Comparison of ENCODE assay signal across 8 cellular contexts in the genomic region with DNA sequence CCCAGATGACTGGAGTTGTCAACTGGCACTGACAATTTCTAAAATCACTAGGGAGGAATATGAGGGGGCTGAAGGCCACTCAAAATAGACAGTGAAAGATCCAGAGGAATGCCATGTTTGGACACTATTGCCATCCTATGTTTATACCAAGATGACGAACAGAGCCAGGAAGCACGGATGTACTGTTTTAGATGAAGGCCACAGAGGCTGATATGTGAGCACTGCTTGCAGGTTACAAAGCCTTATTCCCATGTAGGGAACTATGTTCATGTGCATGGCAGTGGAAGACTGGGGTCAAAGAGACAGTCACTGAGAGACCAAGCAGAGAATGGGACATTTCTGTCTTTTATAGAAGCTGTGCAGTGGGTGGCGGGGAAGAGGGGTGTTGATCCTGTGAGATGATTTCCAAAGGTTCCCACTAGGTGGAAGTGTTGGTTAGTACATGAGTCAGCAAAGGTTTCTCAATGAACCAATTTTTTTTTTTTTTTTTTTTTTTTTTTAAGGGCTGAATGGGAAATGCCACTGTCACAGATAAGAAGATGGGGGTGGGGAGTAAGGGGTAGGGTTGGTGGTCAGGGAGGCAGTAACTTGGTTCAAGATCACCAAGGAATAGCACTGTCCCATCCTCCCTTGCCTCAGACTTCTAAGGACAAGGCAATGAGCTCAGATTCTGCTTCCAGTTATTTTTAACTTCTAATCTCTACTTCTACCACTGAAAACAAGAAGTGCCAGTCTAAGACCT. TPM values are rescaled to one million over a fixed set of nuclear protein-coding genes. Genes with fewer than 3 reads are reported as not detected.
DNase-seq lines count a peak whose midpoint lies in the region; ATAC-seq, FAIRE-seq and TF ChIP-seq lines count a peak whose summit lies in the region.

No MANE protein-coding gene starts in this region.

- H3K4ac ChIP-seq in H9 (ENCODE audit: low read depth, low read length): no peak overlapping the region

- BruUV-seq in HepG2 (replicated peaks; lab: Mats Ljungman, UMichigan): no TSS peak

- CTCF ChIA-PET in HepG2 (lab: Yijun Ruan, JAX; ENCODE audit: low intra/inter-chr PET ratio, low total read pairs): interaction anchor here (0.7 to 3.4 kb wide), 2 partner anchors 116 to 328 kb away, joined by 3 to 35 read pairs; no protein-coding TSS in a partner anchor

- H3K23me2 ChIP-seq in H9 (ENCODE audit: insufficient read length, low read depth, low read length, poor library complexity, severe bottlenecking): no peaks in the 10 kb centered on the region

- intact Hi-C loops in HepG2 (cut with micrococcal nuclease; ENCODE audit: unreplicated experiment) (loop anchor here (5.0 kb wide), 1 partner anchor 606 kb away; the partner anchor contains the start of gene LRFN2), aorta (cut with DNase I) (loop anchor here (2.0 to 5.0 kb wide), 4 partner anchors 328 to 1046 kb away; partner anchors contain the start of gene LRFN2 (in 1 of the 2))

- H3K23ac ChIP-seq in H9 (ENCODE audit: insufficient read length, low read depth, low read length): no peak overlapping the region

- H3K27ac Mint-ChIP-seq in H9: peak overlapping the region in 1 of 3 experiments; percentile 8; a peak in 1 of 7 replicates

- H3K36me3 ChIP-seq in HepG2 (replicated peaks in 1 of 2; ENCODE audit: control insufficient read depth in 1 of 2, insufficient read depth in 2 of 2, low read length in 2 of 2): no peaks in the 10 kb centered on the region
- no peaks in the 10 kb centered on the region for H3K36me3 ChIP-seq in aorta (ENCODE audit: control insufficient read depth in 1 of 2, insufficient read depth in 2 of 2, low read length in 1 of 2)

- H4K20me1 ChIP-seq in H9 (ENCODE audit: control insufficient read depth, insufficient read depth, insufficient read length) (no peaks in the 10 kb centered on the region), HepG2 (ENCODE audit: insufficient read depth, low read length) (no peaks in the 10 kb centered on the region)

- H3K4me3 Mint-ChIP-seq in H9: no peak overlapping the region

- no peaks in the 10 kb centered on the region for H3K79me2 ChIP-seq in H9 (ENCODE audit: insufficient read depth, low read length)
- H3K79me2 ChIP-seq in HepG2 (ENCODE audit: insufficient read depth, low read length): no peaks in the 10 kb centered on the region

- H3K4me2 ChIP-seq in H9 (ENCODE audit: insufficient read depth, insufficient read length, low read length) (no peak overlapping the region), HepG2 (ENCODE audit: low read depth, low read length) (no peak overlapping the region)

- peaks cover 7 to 8% of the 10 kb centered on the region in 2 experiments for H3K4me1 Mint-ChIP-seq in H9

- H4K8ac ChIP-seq in H9 (replicated peaks; ENCODE audit: insufficient read length, low read depth, low read length): no peak overlapping the region

- no peak overlapping the region for H3K4me3 ChIP-seq in choroid plexus epithelial cell (ENCODE audit: low read depth, low read length)
- no peak overlapping the region for H3K4me3 ChIP-seq in HepG2 (replicated peaks in 1 of 3; ENCODE audit: insufficient read depth in 1 of 3, low read depth in 2 of 3, low read length in 3 of 3)
- no peak overlapping the region for H3K4me3 ChIP-seq in aorta (ENCODE audit: low read length in 2 of 2)

- H3K27me3 ChIP-seq in H9 (ENCODE audit: insufficient read depth, low read length) (no peaks in the 10 kb centered on the region), HepG2 (ENCODE audit: control insufficient read depth in 1 of 2, insufficient read depth in 2 of 2, low read length in 2 of 2) (no peaks in the 10 kb centered on the region), aorta (ENCODE audit: control insufficient read depth in 1 of 2, insufficient read depth in 2 of 2, low read length in 1 of 2) (no peaks in the 10 kb centered on the region)

- no peak overlapping the region for H2BK12ac ChIP-seq in H9 (ENCODE audit: insufficient read length, low read depth, low read length)

- H3K27ac ChIP-seq in H9 (ENCODE audit: insufficient read length, low read depth, low read length): no peak overlapping the region
- H3K27ac ChIP-seq in HepG2 (ENCODE audit: extremely low read length, insufficient read depth, low read length): no peak overlapping the region
- H3K27ac ChIP-seq in aorta (ENCODE audit: low read depth in 1 of 2, low read length in 2 of 2): no peak overlapping the region

- H3K9ac ChIP-seq in H9 (ENCODE audit: extremely low read depth, insufficient read length, low read length) (no peak overlapping the region), HepG2 (ENCODE audit: insufficient read depth, low read depth, low read length) (no peak overlapping the region)

- TF ChIP-seq RAD21 in HepG2 (CRISPR knock-in tag; IDR thresholded peaks at IDR 0.05): no peak

- TF ChIP-seq EP300 in HepG2 (IDR thresholded peaks at IDR 0.05; ENCODE audit: low read depth in 2 of 2, low read length in 2 of 2) (no peak), HepG2 (CRISPR knock-in tag; IDR thresholded peaks at IDR 0.05; ENCODE audit: borderline replicate concordance) (no peak)

- H3K9me3 Mint-ChIP-seq in H9: peaks cover 0 to 3% of the 10 kb centered on the region in 2 experiments; a peak in 3 of 5 replicates

- POLR2A ChIA-PET in HepG2 (lab: Yijun Ruan, JAX): no interaction called here

- peak; percentile 33 for DNase-seq in COR-L47 (lab: John Stamatoyannopoulos, UW)
- peak; percentile 41 for DNase-seq in H9
- DNase-seq in NCI-H82 (lab: John Stamatoyannopoulos, UW): peak; percentile 79
- peak; percentile 82 for DNase-seq in choroid plexus epithelial cell (ENCODE audit: low read depth)
- DNase-seq in HepG2 (ENCODE audit: low spot score): peak; percentile 52
- DNase-seq in aorta: no peak
- no peak for DNase-seq in OCI-M2 (lab: John Stamatoyannopoulos, UW; ENCODE audit: unreplicated experiment)
- no peak for DNase-seq in activated CD4-positive, alpha-beta T cell treated with anti-CD3 and anti-CD28 coated beads for 4 hours

- H3K9me3 ChIP-seq in H9 (ENCODE audit: control insufficient read depth, low read depth, low read length): no peaks in the 10 kb centered on the region
- H3K9me3 ChIP-seq in HepG2 (ENCODE audit: low read length): no peaks in the 10 kb centered on the region
- no peaks in the 10 kb centered on the region for H3K9me3 ChIP-seq in aorta (ENCODE audit: control insufficient read depth, low read length)

- no CpG with 5 or more reads among the region's 3 CpGs for WGBS in H9 (ENCODE audit: extremely low coverage, insufficient read length, low lambda C conversion rate)
- WGBS in HepG2 (ENCODE audit: low lambda C conversion rate): 54% methylated on average over 3 of the region's 3 CpGs
- 24 to 30% methylated on average over 3 of the region's 3 CpGs for WGBS in aorta, 2 donors

- H2AFZ ChIP-seq in H9 (ENCODE audit: low read length): no peak overlapping the region
- H2AFZ ChIP-seq in HepG2 (ENCODE audit: low read length): no peak overlapping the region

- H3K18ac ChIP-seq in H9 (ENCODE audit: insufficient read length, low read depth, low read length): no peak overlapping the region

- TF ChIP-seq CTCF in H9 (conservative IDR thresholded peaks at IDR 0.05) (peak; percentile 71), choroid plexus epithelial cell (conservative IDR thresholded peaks at IDR 0.05; ENCODE audit: low read depth, low read length) (peak; percentile 68), HepG2 (CRISPR knock-in tag; IDR thresholded peaks at IDR 0.05) (peak; percentile 70)

- ATAC-seq in HepG2: peak; percentile 91
- ATAC-seq in aorta (ENCODE audit: low FRiP score): peak; percentile 89

- H3K14ac ChIP-seq in H9 (ENCODE audit: insufficient read depth, low read length): no peak overlapping the region

- H3T11ph ChIP-seq in H9 (ENCODE audit: low read length): no peak overlapping the region

- H2AK5ac ChIP-seq in H9 (ENCODE audit: insufficient read length, low read length): no peak overlapping the region

- H2BK20ac ChIP-seq in H9 (ENCODE audit: low read depth, low read length, poor library complexity, severe bottlenecking): no peak overlapping the region

- H2BK15ac ChIP-seq in H9 (ENCODE audit: low read depth, low read length): no peak overlapping the region

- TF ChIP-seq POLR2A in HepG2 (IDR thresholded peaks at IDR 0.05; ENCODE audit: insufficient read depth in 1 of 2, low read depth in 2 of 2, low read length in 2 of 2): no peak

- H3K36me3 Mint-ChIP-seq in H9 (ENCODE audit: insufficient read depth in 1 of 3, low read depth in 3 of 3): peaks cover 0 to 3% (median 0%) of the 10 kb centered on the region in 3 experiments; a peak in 1 of 7 replicates

- no peak overlapping the region for H4K5ac ChIP-seq in H9 (ENCODE audit: insufficient read length, low read depth, low read length)

- H3K79me1 ChIP-seq in H9 (ENCODE audit: insufficient read depth, low read depth, low read length, poor library complexity, severe bottlenecking): no peaks in the 10 kb centered on the region

- peak; percentile 39 for FAIRE-seq in HepG2 (lab: Jason Lieb, UNC)

- in situ Hi-C loops in HepG2 (cut with HindIII; ENCODE audit: extremely low pct_ligation_motif_present, low pct_unique_long_range_greater_than_20kb): loop anchor here (5.0 to 25.0 kb wide), 2 partner anchors 331 to 856 kb away; no protein-coding TSS in a partner anchor

- H4K91ac ChIP-seq in H9 (ENCODE audit: insufficient read length, low read depth, low read length): no peak overlapping the region

- H2BK5ac ChIP-seq in H9 (ENCODE audit: insufficient read length, low read length): no peak overlapping the region

- no peak overlapping the region for H2BK120ac ChIP-seq in H9 (ENCODE audit: low read depth, low read length, poor library complexity, severe bottlenecking)

- H3K56ac ChIP-seq in H9 (ENCODE audit: insufficient read length, low read depth, low read length): no peak overlapping the region

- H3K4me1 ChIP-seq in H9 (ENCODE audit: insufficient read depth, low read length): no peaks in the 10 kb centered on the region; the same call in 1 of the 2 replicates
- H3K4me1 ChIP-seq in HepG2 (ENCODE audit: insufficient read depth, low read length): no peaks in the 10 kb centered on the region
- no peaks in the 10 kb centered on the region for H3K4me1 ChIP-seq in aorta (ENCODE audit: control insufficient read depth in 1 of 2, insufficient read depth in 2 of 2, low read length in 2 of 2)

- H3K27me3 Mint-ChIP-seq in H9 (ENCODE audit: low read depth): peaks cover 6% of the 10 kb centered on the region

RNA-seq across cellular contexts. Expression of gene MOCS1, which starts 46.7 kb away (rescaled TPM):
- total RNA-seq in H9 (2021): 14.0 and 15.2 TPM in 2 replicates
- total RNA-seq in HepG2 (2016; rRNA removed; fragmentation: Illumina TruSeq; extraction: Trizol): 10.5 and 11.7 TPM in 2 replicates
- 2.9 and 3.3 TPM in 2 replicates for total RNA-seq in HepG2 (2016; cell fraction: cytosol; rRNA removed; fragmentation: Illumina TruSeq; extraction: Trizol; ENCODE audit: low read depth)
- total RNA-seq in HepG2 (2016; cell fraction: insoluble cytoplasmic fraction; rRNA removed; fragmentation: Illumina TruSeq; extraction: Trizol): 8.7 and 11.7 TPM in 2 replicates
- total RNA-seq in HepG2 (2016; cell fraction: membrane; rRNA removed; fragmentation: Illumina TruSeq; extraction: Trizol): 7.8 and 10.3 TPM in 2 replicates
- total RNA-seq in HepG2 (2016; cell fraction: nucleus; rRNA removed; fragmentation: Illumina TruSeq; extraction: Trizol): 8.7 and 10.3 TPM in 2 replicates
- polyA plus RNA-seq in HepG2 (2011; rRNA removed): 5.3 and 5.9 TPM in 2 replicates
- 6.1 and 6.2 TPM in 2 replicates for polyA plus RNA-seq in HepG2 (2011; cell fraction: cytosol; rRNA removed)
- polyA plus RNA-seq in HepG2 (2011; cell fraction: nucleus; rRNA removed): 5.8 and 6.7 TPM in 2 replicates
- polyA plus RNA-seq in HepG2 (2012): 4.5 and 5.8 TPM in 2 replicates
- polyA plus RNA-seq in HepG2 (2016; cell fraction: cytosol; fragmentation: Illumina TruSeq; extraction: Trizol; ENCODE audit: low read depth): 3.0 and 4.0 TPM in 2 replicates
- 7.4 and 8.9 TPM in 2 replicates for polyA plus RNA-seq in HepG2 (2016; cell fraction: insoluble cytoplasmic fraction; fragmentation: Illumina TruSeq; extraction: Trizol; ENCODE audit: low read depth)
- 7.4 and 7.7 TPM in 2 replicates for polyA plus RNA-seq in HepG2 (2016; cell fraction: membrane; fragmentation: Illumina TruSeq; extraction: Trizol; ENCODE audit: low read depth)
- 7.9 and 9.3 TPM in 2 replicates for polyA plus RNA-seq in HepG2 (2016; cell fraction: nucleus; fragmentation: Illumina TruSeq; extraction: Trizol; ENCODE audit: insufficient read depth, low read depth)
- 19.4 TPM in 1 of 2 replicates, not detected in the other for polyA minus RNA-seq in HepG2 (2011; rRNA and poly(A)+ RNA removed; ENCODE audit: low replicate concordance)
- 6.5 and 6.8 TPM in 2 replicates for polyA minus RNA-seq in HepG2 (2011; cell fraction: cytosol; rRNA and poly(A)+ RNA removed)
- polyA minus RNA-seq in HepG2 (2011; cell fraction: nucleus; rRNA and poly(A)+ RNA removed): 9.9 and 10.4 TPM in 2 replicates
- 10 to 100 TPM; 32.0 to 39.0 TPM for total RNA-seq in aorta
- polyA plus RNA-seq in aorta: 10 to 100 TPM; 14.0 to 23.0 TPM

Comparison
In these comparisons a context has a peak if more than half of its experiments do, and no peak if none do; other contexts are left out.
1. DNase-seq: peak in COR-L47 (single experiment), H9 (single experiment), NCI-H82 (single experiment), choroid plexus epithelial cell (single experiment) and HepG2 (single experiment); none in aorta (0 of 2), OCI-M2 (single experiment) and activated CD4-positive, alpha-beta T cell treated with anti-CD3 and anti-CD28 coated beads for 4 hours (0 of 2).
2. Peak in every context shown above with its lines, with median percentiles within 50 percentile points of each other: CTCF ChIP-seq.